Comparison of ENCODE assay signal across 9 cellular contexts in genomic region chr17:81090361-81091133, GRCh38. TPM values are rescaled to one million over a fixed set of nuclear protein-coding genes. Genes with fewer than 3 reads are reported as not detected.
DNase-seq lines count a peak whose midpoint lies in the region; ATAC-seq and TF ChIP-seq lines count a peak whose summit lies in the region.
"Had no signal": no experiment of that assay in that cellular context is flagged by ENCODE, and none has a peak within 500 bp of the region (broad histone marks: within the 10 kb centered on the region; RNA-seq: fewer than 3 reads in every experiment).

No MANE protein-coding gene starts in this region.

- H3K27ac ChIP-seq in upper lobe of right lung = peak overlapping the region; percentile 9
- H3K27ac ChIP-seq: PC-9 had no signal

- intact Hi-C loops in activated CD4-positive, alpha-beta T cell treated with anti-CD3 and anti-CD28 coated beads, Interleukin-2, amount 10 ng/mL, durations not matched to agents 24 days and 14 days (cut with micrococcal nuclease) = no loop called here
- intact Hi-C loops in left cardiac atrium (cut with DNase I) = loop anchor here in 1 of 2 donors (10.0 kb wide), 1 partner anchor 666 kb away; no protein-coding TSS in a partner anchor
- intact Hi-C loops in upper lobe of right lung (cut with DNase I) = loop anchor here (5.0 kb wide), 1 partner anchor 63 kb away; no protein-coding TSS in a partner anchor

- H3K4me1 ChIP-seq in upper lobe of right lung = peaks cover 36% of the 10 kb centered on the region

- no peaks in the 10 kb centered on the region for H3K27me3 ChIP-seq in upper lobe of right lung

- DNase-seq in activated T-cell treated with anti-CD3 and anti-CD28 coated beads for 24 hours (ENCODE audit: low read depth) = peak; percentile 14
- no peak for DNase-seq in activated T-cell treated with anti-CD3 and anti-CD28 coated beads, Interleukin-2, amount 50 U/mL, for 1 hour
- peak; percentile 80 for DNase-seq in activated CD4-positive, alpha-beta T cell treated with anti-CD3 and anti-CD28 coated beads, Interleukin-2, amount 10 ng/mL, durations not matched to agents 24 days and 14 days
- DNase-seq in left cardiac atrium = peak; percentile 70
- peak; percentile 91 for DNase-seq in upper lobe of right lung
- DNase-seq in activated CD4-positive, CD25-positive, alpha-beta regulatory T cell treated with anti-CD3 and anti-CD28 coated beads, Interleukin-2, amount 50 U/mL, for 72 hours = no peak
- DNase-seq in inferior parietal cortex (ENCODE audit: extremely low spot score) = no peak
- DNase-seq in NCI-H146 (lab: John Stamatoyannopoulos, UW) = no peak

- no peaks in the 10 kb centered on the region for H3K9me3 ChIP-seq in upper lobe of right lung

- peaks cover 1% of the 10 kb centered on the region for H3K27me3 Mint-ChIP-seq in activated CD4-positive, alpha-beta T cell treated with anti-CD3 and anti-CD28 coated beads, Interleukin-2, amount 10 ng/mL, durations not matched to agents 24 days and 14 days

- H3K4me3 ChIP-seq in upper lobe of right lung = no peak overlapping the region
- H3K4me3 ChIP-seq: PC-9 had no signal

- peaks cover 11% of the 10 kb centered on the region for H3K4me1 Mint-ChIP-seq in activated CD4-positive, alpha-beta T cell treated with anti-CD3 and anti-CD28 coated beads, Interleukin-2, amount 10 ng/mL, durations not matched to agents 24 days and 14 days

- no peak overlapping the region for H3K4me3 Mint-ChIP-seq in activated CD4-positive, alpha-beta T cell treated with anti-CD3 and anti-CD28 coated beads, Interleukin-2, amount 10 ng/mL, durations not matched to agents 24 days and 14 days

- H3K36me3 ChIP-seq in upper lobe of right lung = peaks cover 18% of the 10 kb centered on the region

- ATAC-seq in left cardiac atrium = peak in 1 of 2 donors; percentile 27
- peak; percentile 85 for ATAC-seq in upper lobe of right lung

- H3K9me3 Mint-ChIP-seq in activated CD4-positive, alpha-beta T cell treated with anti-CD3 and anti-CD28 coated beads, Interleukin-2, amount 10 ng/mL, durations not matched to agents 24 days and 14 days = no peaks in the 10 kb centered on the region

- H3K27ac Mint-ChIP-seq in activated CD4-positive, alpha-beta T cell treated with anti-CD3 and anti-CD28 coated beads, Interleukin-2, amount 10 ng/mL, durations not matched to agents 24 days and 14 days = no peak overlapping the region

- no peak for TF ChIP-seq CTCF in upper lobe of right lung (IDR thresholded peaks at IDR 0.05)

- no peaks in the 10 kb centered on the region for H3K36me3 Mint-ChIP-seq in activated CD4-positive, alpha-beta T cell treated with anti-CD3 and anti-CD28 coated beads, Interleukin-2, amount 10 ng/mL, durations not matched to agents 24 days and 14 days (ENCODE audit: low read depth)

RNA-seq across cellular contexts. Expression of gene BAIAP2, which starts 55.6 kb away (rescaled TPM):
- 4.4 and 5.5 TPM in 2 replicates for total RNA-seq in activated CD4-positive, alpha-beta T cell treated with anti-CD3 and anti-CD28 coated beads, Interleukin-2, amount 10 ng/mL, durations not matched to agents 24 days and 14 days
- 10 to 100 TPM; 32.8 to 38.0 TPM for total RNA-seq in left cardiac atrium
- total RNA-seq in upper lobe of right lung = 139 TPM

Comparison
In these comparisons a context has a peak if more than half of its experiments do, and no peak if none do; other contexts are left out.
1. DNase-seq: peak in activated T-cell treated with anti-CD3 and anti-CD28 coated beads for 24 hours (single experiment), activated CD4-positive, alpha-beta T cell treated with anti-CD3 and anti-CD28 coated beads, Interleukin-2, amount 10 ng/mL, durations not matched to agents 24 days and 14 days (single experiment), left cardiac atrium (single experiment) and upper lobe of right lung (single experiment); none in activated T-cell treated with anti-CD3 and anti-CD28 coated beads, Interleukin-2, amount 50 U/mL, for 1 hour (single experiment), activated CD4-positive, CD25-positive, alpha-beta regulatory T cell treated with anti-CD3 and anti-CD28 coated beads, Interleukin-2, amount 50 U/mL, for 72 hours (single experiment), inferior parietal cortex (single experiment) and NCI-H146 (single experiment).